9 cellular contexts compared by ENCODE assay signal in genomic region chr15:65049418-65049840, GRCh38. TPM values are rescaled to one million over a fixed set of nuclear protein-coding genes. Genes with fewer than 3 reads are reported as not detected.
A peak's percentile ranks its signal among the peaks of the same experiment; 100 is the strongest.
DNase-seq lines count a peak whose midpoint lies in the region; ATAC-seq and TF ChIP-seq lines count a peak whose summit lies in the region.
"Had no signal": no experiment of that assay in that cellular context is flagged by ENCODE, and none has a peak within 500 bp of the region (broad histone marks: within the 10 kb centered on the region; RNA-seq: fewer than 3 reads in every experiment).

No MANE protein-coding gene starts in this region.

- intact Hi-C loops in left ventricle myocardium superior (cut with micrococcal nuclease): no loop called here
- intact Hi-C loops in psoas muscle (cut with DNase I): no loop called here

- H3K4me3 ChIP-seq in psoas muscle: peak overlapping the region; percentile 58

- no peak overlapping the region for H3K27ac ChIP-seq in psoas muscle

- TF ChIP-seq CTCF in psoas muscle (IDR thresholded peaks at IDR 0.05): no peak

- H3K36me3 Mint-ChIP-seq in T-helper 1 cell treated with Interleukin-12 subunit alpha and Interleukin-12 subunit beta and Interleukin-4 antibody, amounts not matched to agents 30 μg/mL and 1 μg/mL, for 36 hours (ENCODE audit: low read depth): no peaks in the 10 kb centered on the region

- peaks cover 18% of the 10 kb centered on the region for H3K27me3 Mint-ChIP-seq in T-helper 1 cell treated with Interleukin-12 subunit alpha and Interleukin-12 subunit beta and Interleukin-4 antibody, amounts not matched to agents 30 μg/mL and 1 μg/mL, for 36 hours (ENCODE audit: low read depth)

- no peaks in the 10 kb centered on the region for H3K9me3 ChIP-seq in psoas muscle

- DNase-seq in GM04503 (ENCODE audit: low read depth): peak; percentile 64
- peak; percentile 89 for DNase-seq in NCI-H1436 treated with DMSO at 0.1 percent for 48 hours (lab: John Stamatoyannopoulos, UW)
- peak in 54 of 56 donors; percentile 43 to 96 (median 83) for DNase-seq in amygdala (lab: John Stamatoyannopoulos, UW)
- peak; percentile 94 for DNase-seq in left ventricle myocardium superior
- DNase-seq in psoas muscle: peak; percentile 86 to 94
- peak; percentile 89 for DNase-seq in ureter (ENCODE audit: low spot score)

- peaks cover 12% of the 10 kb centered on the region for H3K4me1 ChIP-seq in psoas muscle

- WGBS in psoas muscle, 3 donors: 1 to 3% (median 2%) methylated on average over 18 to 19 of the region's 19 CpGs

- H3K36me3 ChIP-seq in psoas muscle (ENCODE audit: insufficient read depth in 1 of 2, low read depth in 1 of 2): peaks cover 0 to 7% of the 10 kb centered on the region in 2 donors

- peaks cover 10% of the 10 kb centered on the region for H3K4me1 Mint-ChIP-seq in T-helper 1 cell treated with Interleukin-12 subunit alpha and Interleukin-12 subunit beta and Interleukin-4 antibody, amounts not matched to agents 30 μg/mL and 1 μg/mL, for 36 hours (ENCODE audit: low read depth)

- no peaks in the 10 kb centered on the region for H3K9me3 Mint-ChIP-seq in T-helper 1 cell treated with Interleukin-12 subunit alpha and Interleukin-12 subunit beta and Interleukin-4 antibody, amounts not matched to agents 30 μg/mL and 1 μg/mL, for 36 hours

- no peak overlapping the region for H3K27ac Mint-ChIP-seq in T-helper 1 cell treated with Interleukin-12 subunit alpha and Interleukin-12 subunit beta and Interleukin-4 antibody, amounts not matched to agents 30 μg/mL and 1 μg/mL, for 36 hours

- peak; percentile 92 for ATAC-seq in HG02623 (IDR thresholded peaks at IDR 0.05; ENCODE audit: unreplicated experiment)
- ATAC-seq in left ventricle myocardium superior: peak; percentile 87
- peak; percentile 90 to 97 (median 95) for ATAC-seq in psoas muscle

- no peaks in the 10 kb centered on the region for H3K27me3 ChIP-seq in psoas muscle (ENCODE audit: insufficient read depth in 3 of 3, low read length in 2 of 3)

- H3K4me3 Mint-ChIP-seq in T-helper 1 cell treated with Interleukin-12 subunit alpha and Interleukin-12 subunit beta and Interleukin-4 antibody, amounts not matched to agents 30 μg/mL and 1 μg/mL, for 36 hours: peak overlapping the region; percentile 60

RNA-seq across cellular contexts. Expression of gene SLC51B, which starts 4.2 kb away (rescaled TPM):
- not detected for total RNA-seq in left ventricle myocardium superior
- total RNA-seq in psoas muscle: not detected
- under 1 TPM in 2 of 3 donors, not detected in 1; 0.04 to 0.07 TPM for polyA plus RNA-seq in psoas muscle
- not detected for total RNA-seq in ureter
- total RNA-seq: urinary bladder had no signal

RNA-seq across cellular contexts. Expression of gene RASL12, which starts 18.4 kb away (rescaled TPM):
- 18.9 TPM for total RNA-seq in left ventricle myocardium superior
- total RNA-seq in psoas muscle: 1 to 10 TPM; 2.5 to 6.3 (median 3.2) TPM
- polyA plus RNA-seq in psoas muscle: 1 to 10 TPM; 2.6 to 3.0 (median 3.0) TPM
- 32.8 TPM for total RNA-seq in ureter

RNA-seq across cellular contexts. Expression of gene MTFMT, which starts 20.0 kb away (rescaled TPM):
- total RNA-seq in left ventricle myocardium superior (20.4 TPM), psoas muscle (10 to 100 TPM in 3 of 4 donors, 1 to 10 TPM in 1; 9.5 to 18.1 (median 14.8) TPM), ureter (19.8 TPM)
- 10 to 100 TPM in 2 of 3 donors, 1 to 10 TPM in 1; 9.4 to 14.4 (median 10.0) TPM for polyA plus RNA-seq in psoas muscle

RNA-seq across cellular contexts. Expression of gene KBTBD13, which starts 27.1 kb away (rescaled TPM):
- total RNA-seq in left ventricle myocardium superior (10.6 TPM), psoas muscle (1 to 10 TPM; 1.3 to 5.7 (median 3.4) TPM), ureter (0.18 TPM)
- 1 to 10 TPM in 2 of 3 donors, under 1 TPM in 1; 0.12 to 5.7 (median 1.2) TPM for polyA plus RNA-seq in psoas muscle

RNA-seq across cellular contexts. Expression of gene SPG21, which starts 59.7 kb away (rescaled TPM):
- total RNA-seq in left ventricle myocardium superior: 47.8 TPM
- 10 to 100 TPM; 38.6 to 66.9 (median 52.1) TPM for total RNA-seq in psoas muscle
- 100 to 1,000 TPM in 1 of 3 donors, 10 to 100 TPM in 2; 58.4 to 106 (median 58.4) TPM for polyA plus RNA-seq in psoas muscle
- 108 TPM for total RNA-seq in ureter
